Comparison of ENCODE assay signal across 20 cellular contexts in the genomic region with DNA sequence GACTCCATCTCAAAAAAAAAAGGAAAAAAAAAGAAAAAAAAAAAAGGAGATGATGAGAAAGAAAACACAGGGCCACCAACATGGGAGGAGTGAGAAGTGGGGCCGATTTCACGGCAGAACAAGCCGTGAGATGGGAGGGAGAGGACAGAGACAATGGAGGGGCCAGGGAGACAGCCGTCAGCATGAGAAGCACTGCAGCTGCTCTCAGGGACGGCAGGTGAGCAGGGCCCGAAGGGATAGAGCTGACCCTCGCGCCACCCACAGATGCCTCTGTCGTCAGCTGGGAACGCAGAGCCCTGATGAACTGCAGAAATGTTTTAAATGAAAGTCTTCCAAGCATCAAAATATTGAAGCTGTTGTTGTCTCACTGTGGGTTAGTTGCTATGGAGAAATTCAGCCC. TPM values are rescaled to one million over a fixed set of nuclear protein-coding genes. Genes with fewer than 3 reads are reported as not detected.
DNase-seq lines count a peak whose midpoint lies in the region; ATAC-seq, FAIRE-seq and TF ChIP-seq lines count a peak whose summit lies in the region.
"Had no signal": no experiment of that assay in that cellular context is flagged by ENCODE, and none has a peak within 500 bp of the region (broad histone marks: within the 10 kb centered on the region; RNA-seq: fewer than 3 reads in every experiment).

No MANE protein-coding gene starts in this region.

- peaks cover 0 to 8% of the 10 kb centered on the region in 2 experiments; a peak in 1 of 4 replicates for H3K9me3 ChIP-seq in H1 (ENCODE audit: insufficient read depth in 2 of 2, low read depth in 1 of 2, low read length in 1 of 2)
- no peaks in the 10 kb centered on the region for H3K9me3 ChIP-seq in upper lobe of right lung
- H3K9me3 ChIP-seq in small intestine (ENCODE audit: control insufficient read depth, low read depth) = no peaks in the 10 kb centered on the region

- no peak for ATAC-seq in upper lobe of right lung
- ATAC-seq: Right ventricle myocardium inferior had no signal

- no peak overlapping the region for H3K4ac ChIP-seq in H1 (replicated peaks; ENCODE audit: insufficient read length, low read depth, low read length)

- POLR2A ChIA-PET in RWPE1 (lab: Yijun Ruan, JAX; ENCODE audit: low non-redundant PET) = no interaction called here
- POLR2A ChIA-PET in H1 (lab: Charles Lee; ENCODE audit: partially characterized antibody) = no interaction called here

- H3K4me3 ChIP-seq in H1 (ENCODE audit: extremely low read depth in 1 of 4, insufficient read depth in 2 of 4, low read depth in 3 of 4, low read length in 4 of 4) = no peak overlapping the region
- H3K4me3 ChIP-seq in upper lobe of right lung = no peak overlapping the region
- H3K4me3 ChIP-seq in small intestine (ENCODE audit: low read depth in 1 of 2, low read length in 2 of 2) = no peak overlapping the region

- H3K27ac ChIP-seq in RWPE1 = peak overlapping the region; percentile 18; the same call in 1 of the 2 replicates
- H3K27ac ChIP-seq in H1 (ENCODE audit: low read depth, low read length) = no peak overlapping the region
- no peak overlapping the region for H3K27ac ChIP-seq in upper lobe of right lung
- no peak overlapping the region for H3K27ac ChIP-seq in small intestine (ENCODE audit: low read depth in 1 of 2, low read length in 1 of 2)

- TF ChIP-seq CTCF in RWPE1 (conservative IDR thresholded peaks at IDR 0.05; ENCODE audit: low read depth) = no peak
- no peak for TF ChIP-seq CTCF in H1 (IDR thresholded peaks at IDR 0.05; ENCODE audit: control extremely low read depth in 1 of 3, insufficient read depth in 1 of 3, low read depth in 1 of 3, low read length in 3 of 3)
- TF ChIP-seq CTCF in upper lobe of right lung (IDR thresholded peaks at IDR 0.05) = no peak

- H2BK12ac ChIP-seq in H1 (ENCODE audit: low read depth, low read length) = no peak overlapping the region

- H3K4me2 ChIP-seq in H1 (ENCODE audit: insufficient read depth in 1 of 2, low read depth in 2 of 2, low read length in 2 of 2) = no peak overlapping the region

- 89% methylated on average over 10 of the region's 10 CpGs; no CpG with 5 or more reads in 1 of the 2 experiments for WGBS in H1 (ENCODE audit: extremely low coverage in 1 of 2, insufficient coverage in 1 of 2, insufficient read length in 1 of 2, insufficient replicate concordance in 2 of 2, low coverage in 1 of 2, low lambda C conversion rate in 2 of 2, missing lambda C conversion rate in 1 of 2), 2 experiments
- 86 to 90% (median 90%) methylated on average over 10 of the region's 10 CpGs for WGBS in small intestine, 3 donors

- H4K91ac ChIP-seq in H1 (replicated peaks; ENCODE audit: insufficient read length, low read length) = peak overlapping the region; percentile 49

- no peak for TF ChIP-seq RAD21 in H1 (IDR thresholded peaks at IDR 0.05 in 1 of 2, conservative IDR thresholded peaks at IDR 0.05 in 1 of 2; ENCODE audit: low read depth in 2 of 2, low read length in 2 of 2)

- no peaks in the 10 kb centered on the region for H3K23me2 ChIP-seq in H1 (ENCODE audit: low read depth, low read length)

- no peak overlapping the region for H2BK5ac ChIP-seq in H1 (ENCODE audit: low read depth, low read length)

- no peak overlapping the region for H2AK5ac ChIP-seq in H1 (ENCODE audit: low read depth, low read length)

- H3K18ac ChIP-seq in H1 (ENCODE audit: extremely low read depth, low read length) = no peak overlapping the region

- H3K4me1 ChIP-seq in H1 (replicated peaks in 1 of 4; ENCODE audit: control insufficient read depth in 3 of 4, insufficient read depth in 4 of 4, low read length in 3 of 4) (peaks cover 0 to 4% (median 0%) of the 10 kb centered on the region in 4 experiments; a peak in 1 of 7 replicates), upper lobe of right lung (no peaks in the 10 kb centered on the region), small intestine (ENCODE audit: control insufficient read depth in 2 of 2, insufficient read depth in 1 of 2, low read depth in 1 of 2, low read length in 1 of 2) (no peaks in the 10 kb centered on the region)

- no peak for FAIRE-seq in H1 (lab: Jason Lieb, UNC)
- FAIRE-seq in small intestine (lab: Jason Lieb, UNC) = no peak
- FAIRE-seq: GM19239, RCC 7860 had no signal

- CTCF ChIA-PET in RWPE1 (lab: Yijun Ruan, JAX) (no interaction called here), H1 (lab: Charles Lee; ENCODE audit: partially characterized antibody) (interaction anchor here (0.7 to 1.3 kb wide), 3 partner anchors 11 to 40 kb away, joined by 3 read pairs; no protein-coding TSS in a partner anchor)

- no peaks in the 10 kb centered on the region for H3K79me1 ChIP-seq in H1 (ENCODE audit: low read depth, low read length)

- no peaks in the 10 kb centered on the region for H3K79me2 ChIP-seq in H1 (ENCODE audit: control insufficient read depth in 1 of 2, insufficient read depth in 2 of 2, low read length in 2 of 2)

- H2AFZ ChIP-seq in H1 (ENCODE audit: low read length) = no peak overlapping the region

- TF ChIP-seq EP300 in H1 (IDR thresholded peaks at IDR 0.05; ENCODE audit: borderline replicate concordance in 1 of 2, low read depth in 2 of 2, low read length in 2 of 2) = no peak

- H3K9ac ChIP-seq in H1 (replicated peaks in 1 of 4; ENCODE audit: extremely low read depth in 1 of 4, low read depth in 3 of 4, low read length in 3 of 4) = no peak overlapping the region

- no peak overlapping the region for H2BK120ac ChIP-seq in H1 (replicated peaks; ENCODE audit: low read depth, low read length)

- H2BK20ac ChIP-seq in H1 (ENCODE audit: low read length) = no peak overlapping the region

- intact Hi-C loops in upper lobe of right lung (cut with DNase I) = no loop called here

- H4K5ac ChIP-seq in H1 (ENCODE audit: insufficient read length, low read depth, low read length) = no peak overlapping the region

- H3K27me3 ChIP-seq in H1 (replicated peaks in 1 of 4; ENCODE audit: control insufficient read depth in 3 of 4, extremely low read depth in 1 of 4, insufficient read depth in 3 of 4, low read length in 3 of 4) (no peaks in the 10 kb centered on the region), upper lobe of right lung (no peaks in the 10 kb centered on the region), small intestine (ENCODE audit: control insufficient read depth in 2 of 2, insufficient read depth in 2 of 2, low read length in 2 of 2) (no peaks in the 10 kb centered on the region)

- no peak overlapping the region for H4K8ac ChIP-seq in H1 (ENCODE audit: extremely low read depth, insufficient read depth, low read length)

- no peak overlapping the region for H3K23ac ChIP-seq in H1 (ENCODE audit: insufficient read length)

- no peaks in the 10 kb centered on the region for H3K36me3 ChIP-seq in H1 (ENCODE audit: control insufficient read depth in 2 of 4, insufficient read depth in 4 of 4, low read length in 3 of 4)
- H3K36me3 ChIP-seq in upper lobe of right lung = no peaks in the 10 kb centered on the region
- no peaks in the 10 kb centered on the region for H3K36me3 ChIP-seq in small intestine (ENCODE audit: control insufficient read depth in 2 of 2, insufficient read depth in 2 of 2, low read length in 2 of 2)

- H2BK15ac ChIP-seq in H1 (ENCODE audit: low read length) = no peak overlapping the region

- no peaks in the 10 kb centered on the region for H4K20me1 ChIP-seq in H1 (replicated peaks in 1 of 2; ENCODE audit: control insufficient read depth in 1 of 2, insufficient read depth in 2 of 2, low read length in 2 of 2)

- H3K14ac ChIP-seq in H1 (ENCODE audit: insufficient read length) = no peak overlapping the region

- no peak overlapping the region for H3K56ac ChIP-seq in H1 (replicated peaks; ENCODE audit: insufficient read length, low read depth, low read length)

- no peak for TF ChIP-seq POLR2A in H1 (IDR thresholded peaks at IDR 0.05; ENCODE audit: control extremely low read depth in 1 of 2, low read depth in 2 of 2, low read length in 2 of 2)

- DNase-seq in RWPE1 (ENCODE audit: low spot score) (no peak), H1 (ENCODE audit: low read depth in 1 of 2, low spot score in 2 of 2) (no peak), mesenteric fat pad (ENCODE audit: low spot score) (peak; percentile 45), upper lobe of right lung (peak; percentile 45), NCI-H524 treated with DMSO at 0.1 percent for 48 hours (lab: John Stamatoyannopoulos, UW) (no peak), SKM-1 treated with dmso at 0.1 percent for 144 hours (lab: John Stamatoyannopoulos, UW; ENCODE audit: unreplicated experiment) (no peak), small intestine (no peak)
- DNase-seq: CD4-positive, CD25-positive, alpha-beta regulatory T cell; DMS79; GOT3; NCI-H1105; NCI-H187 treated with DMSO at 0.1 percent for 48 hours; NCI-H226; NCI-H510A treated with DMSO at 0.1 percent for 48 hours; NCI-H774; OCI-M1 had no signal

TF ChIP-seq in H1, 55 proteins besides CTCF, POLR2A, EP300 and RAD21:
- no peak for TF ChIP-seq HDAC2 (IDR thresholded peaks at IDR 0.05; ENCODE audit: borderline replicate concordance in 1 of 2, low read depth in 2 of 2, low read length in 2 of 2)
- no peak for TF ChIP-seq CBX8 (IDR thresholded peaks at IDR 0.05; ENCODE audit: borderline replicate concordance, low read depth, low read length)
- no peak for TF ChIP-seq JUN (IDR thresholded peaks at IDR 0.05; ENCODE audit: low read depth, low read length)
- TF ChIP-seq GTF2F1 (IDR thresholded peaks at IDR 0.05; ENCODE audit: borderline replicate concordance, low read depth, low read length) = no peak

RNA-seq across cellular contexts. Expression of a gene that starts 20.3 kb away (rescaled TPM):
- total RNA-seq in H1 (2021; fragmentation: NEBNext Ultra II Directional; extraction: Animal tissue kit (Norgen Biotek cat#: 25700)) = 1.7 and 2.1 TPM in 2 replicates
- polyA plus RNA-seq in H1 (2011; rRNA removed) = 3.1 and 4.8 TPM in 2 replicates
- polyA plus RNA-seq in H1 (2011; cell fraction: cytosol; rRNA removed) = 3.3 TPM
- 7.3 TPM for polyA plus RNA-seq in H1 (2011; cell fraction: nucleus; rRNA removed)
- polyA plus RNA-seq in H1 (2012, experiment 1 of 2) = 1.8 to 2.8 TPM (median 2.2 TPM) in 4 replicates
- polyA plus RNA-seq in H1 (2012, experiment 2 of 2) = 1.2 TPM
- polyA plus RNA-seq in H1 (2013, experiment 1 of 2) = 1.1 TPM
- 0.98 TPM for polyA plus RNA-seq in H1 (2013, experiment 2 of 2)
- 3.1 and 3.5 TPM in 2 replicates for polyA minus RNA-seq in H1 (2011; rRNA and poly(A)+ RNA removed)
- polyA minus RNA-seq in H1 (2011; cell fraction: cytosol; rRNA and poly(A)+ RNA removed) = 3.4 TPM
- polyA minus RNA-seq in H1 (2011; cell fraction: nucleus; rRNA and poly(A)+ RNA removed) = 3.5 TPM
- total RNA-seq in mesenteric fat pad = 1.1 TPM
- total RNA-seq in upper lobe of right lung = 15.6 TPM
- 1 to 10 TPM in 1 of 3 donors, under 1 TPM in 2; 0.22 to 1.7 (median 0.27) TPM for polyA plus RNA-seq in small intestine
- polyA plus RNA-seq: IgD-negative memory B cell had no signal

Comparison
In these comparisons a context has a peak if more than half of its experiments do, and no peak if none do; other contexts are left out.
1. DNase-seq: peak in mesenteric fat pad (single experiment) and upper lobe of right lung (single experiment); none in RWPE1 (single experiment), H1 (0 of 2), NCI-H524 treated with DMSO at 0.1 percent for 48 hours (single experiment), SKM-1 treated with dmso at 0.1 percent for 144 hours (single experiment) and small intestine (single experiment).